ENCODE assay signal across 9 cellular contexts in genomic region chr5:88890070-88890781, GRCh38. TPM values are rescaled to one million over a fixed set of nuclear protein-coding genes. Genes with fewer than 3 reads are reported as not detected.
DNase-seq lines count a peak whose midpoint lies in the region; ATAC-seq and TF ChIP-seq lines count a peak whose summit lies in the region.
"Had no signal": no experiment of that assay in that cellular context is flagged by ENCODE, and none has a peak within 500 bp of the region (broad histone marks: within the 10 kb centered on the region; RNA-seq: fewer than 3 reads in every experiment).

No MANE protein-coding gene starts in this region.

- no peaks in the 10 kb centered on the region for H3K4me1 ChIP-seq in H9 (ENCODE audit: insufficient read depth, low read length)
- no peaks in the 10 kb centered on the region for H3K4me1 ChIP-seq in iPS-20b (ENCODE audit: insufficient read depth, low read length)

- no peak overlapping the region for H3K56ac ChIP-seq in H9 (ENCODE audit: insufficient read length, low read depth, low read length)

- H2BK15ac ChIP-seq in H9 (ENCODE audit: low read depth, low read length), result no peak overlapping the region

- H4K91ac ChIP-seq in H9 (ENCODE audit: insufficient read length, low read depth, low read length), result no peak overlapping the region

- no peak overlapping the region for H3K27ac ChIP-seq in H9 (ENCODE audit: insufficient read length, low read depth, low read length)
- H3K27ac ChIP-seq in iPS-20b (ENCODE audit: low read length), result no peak overlapping the region

- no peak overlapping the region for H3K14ac ChIP-seq in H9 (ENCODE audit: insufficient read depth, low read length)

- no peaks in the 10 kb centered on the region; a peak in 1 of 7 replicates for H3K36me3 Mint-ChIP-seq in H9 (ENCODE audit: insufficient read depth in 1 of 3, low read depth in 3 of 3)
- H3K36me3 Mint-ChIP-seq in activated naive CD8-positive, alpha-beta T cell treated with anti-CD3 and anti-CD28 coated beads for 36 hours, result no peaks in the 10 kb centered on the region
- no peaks in the 10 kb centered on the region for H3K36me3 Mint-ChIP-seq in stimulated activated effector memory CD8-positive, alpha-beta T cell treated with anti-CD3 and anti-CD28 coated beads, Interleukin-12 subunit alpha, Interleukin-12 subunit beta, amount 100 ng/mL, for 72 hours

- WGBS in H9 (ENCODE audit: extremely low coverage, insufficient read length, low lambda C conversion rate), result no CpG with 5 or more reads among the region's 10 CpGs

- no peak overlapping the region for H3K4ac ChIP-seq in H9 (ENCODE audit: low read depth, low read length)

- H3K9ac ChIP-seq in H9 (ENCODE audit: extremely low read depth, insufficient read length, low read length) (no peak overlapping the region), iPS-20b (ENCODE audit: low read depth, low read length) (peak overlapping the region; percentile 70; the same call in 1 of the 2 replicates)

- DNase-seq in H9, result no peak
- no peak for DNase-seq in activated naive CD8-positive, alpha-beta T cell treated with anti-CD3 and anti-CD28 coated beads for 36 hours
- DNase-seq in stimulated activated effector memory CD8-positive, alpha-beta T cell treated with anti-CD3 and anti-CD28 coated beads, Interleukin-12 subunit alpha, Interleukin-12 subunit beta, amount 100 ng/mL, for 72 hours (ENCODE audit: low spot score in 2 of 2), result no peak
- no peak for DNase-seq in GM03348 (ENCODE audit: low spot score)
- DNase-seq: SW 1271 had no signal

- no peak overlapping the region for H3K23ac ChIP-seq in H9 (ENCODE audit: insufficient read length, low read depth, low read length)

- no peak overlapping the region for H2BK120ac ChIP-seq in H9 (ENCODE audit: low read depth, low read length, poor library complexity, severe bottlenecking)

- H4K20me1 ChIP-seq in H9 (ENCODE audit: control insufficient read depth, insufficient read depth, insufficient read length), result no peaks in the 10 kb centered on the region

- H3K9me3 ChIP-seq in H9 (ENCODE audit: control insufficient read depth, low read depth, low read length) (no peaks in the 10 kb centered on the region), iPS-20b (ENCODE audit: insufficient read depth, low read depth, low read length) (no peaks in the 10 kb centered on the region)

- no peak for TF ChIP-seq CTCF in H9 (conservative IDR thresholded peaks at IDR 0.05)

- no peak overlapping the region for H3K27ac Mint-ChIP-seq in H9
- peak overlapping the region; percentile 48 for H3K27ac Mint-ChIP-seq in activated naive CD8-positive, alpha-beta T cell treated with anti-CD3 and anti-CD28 coated beads for 36 hours
- H3K27ac Mint-ChIP-seq in stimulated activated effector memory CD8-positive, alpha-beta T cell treated with anti-CD3 and anti-CD28 coated beads, Interleukin-12 subunit alpha, Interleukin-12 subunit beta, amount 100 ng/mL, for 72 hours, result no peak overlapping the region

- no peak overlapping the region for H2AK5ac ChIP-seq in H9 (ENCODE audit: insufficient read length, low read length)

- no peak overlapping the region for H4K5ac ChIP-seq in H9 (ENCODE audit: insufficient read length, low read depth, low read length)

- H2AFZ ChIP-seq in H9 (ENCODE audit: low read length), result no peak overlapping the region

- H3T11ph ChIP-seq in H9 (ENCODE audit: low read length), result no peak overlapping the region

- H3K4me1 Mint-ChIP-seq in H9, result peaks cover 11 to 19% of the 10 kb centered on the region in 2 experiments
- peaks cover 12% of the 10 kb centered on the region for H3K4me1 Mint-ChIP-seq in activated naive CD8-positive, alpha-beta T cell treated with anti-CD3 and anti-CD28 coated beads for 36 hours
- no peaks in the 10 kb centered on the region for H3K4me1 Mint-ChIP-seq in stimulated activated effector memory CD8-positive, alpha-beta T cell treated with anti-CD3 and anti-CD28 coated beads, Interleukin-12 subunit alpha, Interleukin-12 subunit beta, amount 100 ng/mL, for 72 hours

- peak overlapping the region; percentile 88 for H3K4me3 ChIP-seq in iPS-20b (ENCODE audit: low read length)

- no peaks in the 10 kb centered on the region for H3K9me3 Mint-ChIP-seq in H9
- no peaks in the 10 kb centered on the region for H3K9me3 Mint-ChIP-seq in activated naive CD8-positive, alpha-beta T cell treated with anti-CD3 and anti-CD28 coated beads for 36 hours
- H3K9me3 Mint-ChIP-seq in stimulated activated effector memory CD8-positive, alpha-beta T cell treated with anti-CD3 and anti-CD28 coated beads, Interleukin-12 subunit alpha, Interleukin-12 subunit beta, amount 100 ng/mL, for 72 hours, result peaks cover 2% of the 10 kb centered on the region

- H3K27me3 Mint-ChIP-seq in H9 (ENCODE audit: low read depth), result peaks cover 58% of the 10 kb centered on the region
- peaks cover 79% of the 10 kb centered on the region for H3K27me3 Mint-ChIP-seq in activated naive CD8-positive, alpha-beta T cell treated with anti-CD3 and anti-CD28 coated beads for 36 hours

- H3K23me2 ChIP-seq in H9 (ENCODE audit: insufficient read length, low read depth, low read length, poor library complexity, severe bottlenecking), result peaks cover 8% of the 10 kb centered on the region

- no peak overlapping the region for H4K8ac ChIP-seq in H9 (replicated peaks; ENCODE audit: insufficient read length, low read depth, low read length)

- no peak overlapping the region for H2BK20ac ChIP-seq in H9 (ENCODE audit: low read depth, low read length, poor library complexity, severe bottlenecking)

- H3K27me3 ChIP-seq in H9 (ENCODE audit: insufficient read depth, low read length) (no peaks in the 10 kb centered on the region), iPS-20b (ENCODE audit: insufficient read depth, low read length) (peaks cover 57% of the 10 kb centered on the region)

- H3K79me1 ChIP-seq in H9 (ENCODE audit: insufficient read depth, low read depth, low read length, poor library complexity, severe bottlenecking), result no peaks in the 10 kb centered on the region

- H2BK5ac ChIP-seq in H9 (ENCODE audit: insufficient read length, low read length), result no peak overlapping the region

- H2BK12ac ChIP-seq in H9 (ENCODE audit: insufficient read length, low read depth, low read length), result no peak overlapping the region

- H3K4me2 ChIP-seq in H9 (ENCODE audit: insufficient read depth, insufficient read length, low read length), result peak overlapping the region; percentile 84

- H3K4me3 Mint-ChIP-seq in H9, result peak overlapping the region; percentile 82 to 93
- no peak overlapping the region for H3K4me3 Mint-ChIP-seq in activated naive CD8-positive, alpha-beta T cell treated with anti-CD3 and anti-CD28 coated beads for 36 hours
- peak overlapping the region; percentile 30 for H3K4me3 Mint-ChIP-seq in stimulated activated effector memory CD8-positive, alpha-beta T cell treated with anti-CD3 and anti-CD28 coated beads, Interleukin-12 subunit alpha, Interleukin-12 subunit beta, amount 100 ng/mL, for 72 hours

- no peak for ATAC-seq in stimulated activated effector memory CD8-positive, alpha-beta T cell treated with anti-CD3 and anti-CD28 coated beads, Interleukin-12 subunit alpha, Interleukin-12 subunit beta, amount 100 ng/mL, for 72 hours
- ATAC-seq in GM19467 (IDR thresholded peaks at IDR 0.05; ENCODE audit: unreplicated experiment) (no peak), HG03095 (IDR thresholded peaks at IDR 0.05; ENCODE audit: unreplicated experiment) (no peak), esophagus mucosa (no peak)

- no peaks in the 10 kb centered on the region for H3K79me2 ChIP-seq in H9 (ENCODE audit: insufficient read depth, low read length)

- no peak overlapping the region for H3K18ac ChIP-seq in H9 (ENCODE audit: insufficient read length, low read depth, low read length)

- no peaks in the 10 kb centered on the region for H3K36me3 ChIP-seq in iPS-20b (ENCODE audit: insufficient read depth, low read depth, low read length)

RNA-seq across cellular contexts. Expression of gene MEF2C, which starts 7.2 kb away (rescaled TPM):
- 0.11 and 0.20 TPM in 2 replicates for total RNA-seq in H9 (2021)
- total RNA-seq in activated naive CD8-positive, alpha-beta T cell treated with anti-CD3 and anti-CD28 coated beads for 36 hours, result 1 to 10 TPM; 1.5 to 2.1 TPM
- total RNA-seq in esophagus mucosa, result 4.5 TPM
